Comparison of ENCODE assay signal across 8 cellular contexts in the genomic region with DNA sequence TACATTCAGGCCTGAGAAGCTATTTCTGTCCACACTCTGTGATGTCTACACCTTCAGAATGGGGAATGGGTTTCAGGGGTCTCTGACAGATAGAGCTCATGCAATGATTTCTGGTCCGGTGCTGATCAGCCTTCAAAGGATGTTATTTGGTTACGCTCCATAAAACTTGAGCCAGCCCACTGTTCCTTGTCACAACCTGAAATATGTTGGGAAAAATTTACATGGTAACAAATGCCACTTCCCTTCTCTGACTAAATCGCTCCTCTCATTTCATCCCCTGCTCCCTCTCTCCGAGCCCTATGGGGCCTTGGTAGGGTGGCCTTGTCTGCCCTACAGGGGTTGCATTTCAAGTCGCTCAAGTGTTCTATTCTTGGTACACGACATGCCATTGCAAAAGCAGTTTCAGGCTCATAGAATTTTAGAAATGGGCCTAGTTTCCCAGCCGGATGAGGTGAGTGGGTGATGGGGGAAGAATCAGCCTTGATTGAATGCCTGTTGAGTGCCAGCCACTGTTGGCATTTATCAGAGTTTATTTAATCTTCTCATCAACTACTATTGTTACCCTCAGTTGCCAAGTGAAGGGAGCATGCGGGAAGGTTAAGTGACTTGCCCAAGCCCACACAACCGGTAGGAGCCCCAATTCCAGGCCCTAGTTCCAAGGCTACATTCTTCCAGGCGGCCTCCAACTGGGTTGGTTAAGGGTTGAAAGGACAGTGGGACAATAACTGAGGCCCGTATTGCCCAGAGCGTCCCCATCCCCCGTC. TPM values are rescaled to one million over a fixed set of nuclear protein-coding genes. Genes with fewer than 3 reads are reported as not detected.
A peak's percentile ranks its signal among the peaks of the same experiment; 100 is the strongest.
DNase-seq lines count a peak whose midpoint lies in the region; ATAC-seq, FAIRE-seq and TF ChIP-seq lines count a peak whose summit lies in the region.

No MANE protein-coding gene starts in this region.

- TF ChIP-seq POLR2A in spleen (IDR thresholded peaks at IDR 0.05), result no peak

- H3K27ac Mint-ChIP-seq in GM23338 (no peak overlapping the region), WTC11 (no peak overlapping the region)

- H3K4me1 Mint-ChIP-seq in GM23338 (peaks cover 41% of the 10 kb centered on the region), WTC11 (peaks cover 31% of the 10 kb centered on the region)

- H2AFZ ChIP-seq in GM23338, result peak overlapping the region; percentile 1

- H3K9me2 ChIP-seq in GM23338 (ENCODE audit: insufficient read depth), result no peaks in the 10 kb centered on the region

- no peaks in the 10 kb centered on the region for H3K9me3 Mint-ChIP-seq in GM23338
- H3K9me3 Mint-ChIP-seq in WTC11, result no peaks in the 10 kb centered on the region

- POLR2A ChIA-PET in WTC11 (lab: Charles Lee), result interaction anchor here (0.8 to 2.0 kb wide), 8 partner anchors 11 to 192 kb away, joined by 3 to 15 read pairs (median 6); a partner anchor contains a TSS

- WGBS in spleen, 5 donors, result 67 to 75% (median 69%) methylated on average over 13 of the region's 13 CpGs

- intact Hi-C loops in spleen (cut with DNase I; ENCODE audit: low total_unique reads), result no loop called here

- H3K9ac ChIP-seq in iPS-18a (ENCODE audit: low read length), result peak overlapping the region; percentile 47

- H3K9me3 ChIP-seq in iPS-18a (ENCODE audit: control insufficient read depth, low read depth, low read length) (no peaks in the 10 kb centered on the region), spleen (no peaks in the 10 kb centered on the region)

- DNase-seq in GM23338 (ENCODE audit: low spot score), result no peak
- no peak for DNase-seq in WTC11 (ENCODE audit: low spot score)
- no peak for DNase-seq in spleen
- no peak for DNase-seq in D721Med (ENCODE audit: insufficient read length, low spot score)
- no peak for DNase-seq in cortex of kidney (lab: John Stamatoyannopoulos, UW)
- no peak for DNase-seq in NCI-H774 (lab: John Stamatoyannopoulos, UW)

- H3K36me3 ChIP-seq in GM23338 (ENCODE audit: insufficient read depth) (no peaks in the 10 kb centered on the region), iPS-18a (ENCODE audit: control insufficient read depth, low read depth, low read length) (no peaks in the 10 kb centered on the region), spleen (no peaks in the 10 kb centered on the region)

- H3K4me2 ChIP-seq in GM23338, result peak overlapping the region; percentile 56

- CTCF ChIA-PET in WTC11 (lab: Charles Lee), result interaction anchor here (0.8 to 4.3 kb wide), 22 partner anchors 8 to 216 kb away, joined by 3 to 37 read pairs (median 7); a partner anchor contains a TSS

- H3K79me2 ChIP-seq in GM23338 (replicated peaks; ENCODE audit: insufficient read depth), result no peaks in the 10 kb centered on the region; the same call in none of the 2 replicates

- no peaks in the 10 kb centered on the region for H3K36me3 Mint-ChIP-seq in GM23338 (ENCODE audit: low read depth)
- no peaks in the 10 kb centered on the region for H3K36me3 Mint-ChIP-seq in WTC11

- no peak for TF ChIP-seq CTCF in GM23338 (conservative IDR thresholded peaks at IDR 0.05; ENCODE audit: low read depth in 2 of 2)
- TF ChIP-seq CTCF in WTC11 (IDR thresholded peaks at IDR 0.05), result no peak
- TF ChIP-seq CTCF in spleen (IDR thresholded peaks at IDR 0.05 in 8 of 11, conservative IDR thresholded peaks at IDR 0.05 in 3 of 11), result no peak
- no peak for TF ChIP-seq CTCF in D721Med (IDR thresholded peaks at IDR 0.05; ENCODE audit: insufficient read depth, missing control alignments)

- H4K20me1 ChIP-seq in GM23338 (replicated peaks; ENCODE audit: insufficient read depth), result no peaks in the 10 kb centered on the region; the same call in 1 of the 2 replicates

- peak overlapping the region; percentile 41 for H3K4me3 ChIP-seq in GM23338
- H3K4me3 ChIP-seq in iPS-18a (ENCODE audit: low read length), result peak overlapping the region; percentile 71
- peak overlapping the region in 7 of 8 donors; percentile 32 to 94 (median 84) for H3K4me3 ChIP-seq in spleen

- H3F3A ChIP-seq in GM23338 (replicated peaks; ENCODE audit: low read depth), result peaks cover 2% of the 10 kb centered on the region; the same call in 1 of the 2 replicates

- peak overlapping the region; percentile 4; the same call in 1 of the 2 replicates for H3K27ac ChIP-seq in GM23338 (ENCODE audit: low read depth)
- no peak overlapping the region for H3K27ac ChIP-seq in iPS-18a (ENCODE audit: low read length)
- peak overlapping the region in 7 of 8 donors; percentile 84 to 95 (median 90) for H3K27ac ChIP-seq in spleen

- ATAC-seq in GM23338 (peak; percentile 7), WTC11 (peak; percentile 0; the same call in 1 of the 2 replicates), GM18868 (IDR thresholded peaks at IDR 0.05; ENCODE audit: unreplicated experiment) (no peak)

- no peak overlapping the region; the same call in 2 of the 3 replicates for H3K4me3 Mint-ChIP-seq in GM23338
- H3K4me3 Mint-ChIP-seq in WTC11, result no peak overlapping the region

- H3K27me3 Mint-ChIP-seq in GM23338 (ENCODE audit: insufficient read depth, low read depth, poor library complexity) (peaks cover 1% of the 10 kb centered on the region), WTC11 (ENCODE audit: low read depth) (no peaks in the 10 kb centered on the region)

- no peak for FAIRE-seq in D721Med (lab: Jason Lieb, UNC)

- peaks cover 20% of the 10 kb centered on the region for H3K4me1 ChIP-seq in GM23338 (ENCODE audit: insufficient read depth)
- H3K4me1 ChIP-seq in iPS-18a (ENCODE audit: control insufficient read depth, low read depth, low read length), result peaks cover 12% of the 10 kb centered on the region
- H3K4me1 ChIP-seq in spleen, result peaks cover 27 to 54% (median 45%) of the 10 kb centered on the region in 6 donors

- no peaks in the 10 kb centered on the region for H3K27me3 ChIP-seq in GM23338 (ENCODE audit: insufficient read depth)
- no peaks in the 10 kb centered on the region for H3K27me3 ChIP-seq in iPS-18a (ENCODE audit: control insufficient read depth, insufficient read depth, low read length)
- H3K27me3 ChIP-seq in spleen (replicated peaks in 1 of 7), result no peaks in the 10 kb centered on the region

TF ChIP-seq in GM23338, 12 proteins besides CTCF, POLR2A, EP300 and RAD21:
- TF ChIP-seq EZH2phosphoT487 (IDR thresholded peaks at IDR 0.05; ENCODE audit: unreplicated experiment), result no peak
- TF ChIP-seq, protein P1, sequence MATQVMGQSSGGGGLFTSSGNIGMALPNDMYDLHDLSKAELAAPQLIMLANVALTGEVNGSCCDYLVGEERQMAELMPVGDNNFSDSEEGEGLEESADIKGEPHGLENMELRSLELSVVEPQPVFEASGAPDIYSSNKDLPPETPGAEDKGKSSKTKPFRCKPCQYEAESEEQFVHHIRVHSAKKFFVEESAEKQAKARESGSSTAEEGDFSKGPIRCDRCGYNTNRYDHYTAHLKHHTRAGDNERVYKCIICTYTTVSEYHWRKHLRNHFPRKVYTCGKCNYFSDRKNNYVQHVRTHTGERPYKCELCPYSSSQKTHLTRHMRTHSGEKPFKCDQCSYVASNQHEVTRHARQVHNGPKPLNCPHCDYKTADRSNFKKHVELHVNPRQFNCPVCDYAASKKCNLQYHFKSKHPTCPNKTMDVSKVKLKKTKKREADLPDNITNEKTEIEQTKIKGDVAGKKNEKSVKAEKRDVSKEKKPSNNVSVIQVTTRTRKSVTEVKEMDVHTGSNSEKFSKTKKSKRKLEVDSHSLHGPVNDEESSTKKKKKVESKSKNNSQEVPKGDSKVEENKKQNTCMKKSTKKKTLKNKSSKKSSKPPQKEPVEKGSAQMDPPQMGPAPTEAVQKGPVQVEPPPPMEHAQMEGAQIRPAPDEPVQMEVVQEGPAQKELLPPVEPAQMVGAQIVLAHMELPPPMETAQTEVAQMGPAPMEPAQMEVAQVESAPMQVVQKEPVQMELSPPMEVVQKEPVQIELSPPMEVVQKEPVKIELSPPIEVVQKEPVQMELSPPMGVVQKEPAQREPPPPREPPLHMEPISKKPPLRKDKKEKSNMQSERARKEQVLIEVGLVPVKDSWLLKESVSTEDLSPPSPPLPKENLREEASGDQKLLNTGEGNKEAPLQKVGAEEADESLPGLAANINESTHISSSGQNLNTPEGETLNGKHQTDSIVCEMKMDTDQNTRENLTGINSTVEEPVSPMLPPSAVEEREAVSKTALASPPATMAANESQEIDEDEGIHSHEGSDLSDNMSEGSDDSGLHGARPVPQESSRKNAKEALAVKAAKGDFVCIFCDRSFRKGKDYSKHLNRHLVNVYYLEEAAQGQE (IDR thresholded peaks at IDR 0.05; ENCODE audit: unreplicated experiment), result no peak
- TF ChIP-seq CREB1 (CRISPR knock-in tag; IDR thresholded peaks at IDR 0.05; ENCODE audit: low read depth), result no peak

TF ChIP-seq in WTC11, 78 proteins besides CTCF, POLR2A, EP300 and RAD21:
- TF ChIP-seq ESRRA (CRISPR knock-in tag; IDR thresholded peaks at IDR 0.05; ENCODE audit: borderline replicate concordance), result no peak
- TF ChIP-seq NR2C2 (CRISPR knock-in tag; IDR thresholded peaks at IDR 0.05), result no peak
- no peak for TF ChIP-seq FOXP1 (CRISPR knock-in tag; IDR thresholded peaks at IDR 0.05; ENCODE audit: borderline replicate concordance)
- TF ChIP-seq, protein P2, sequence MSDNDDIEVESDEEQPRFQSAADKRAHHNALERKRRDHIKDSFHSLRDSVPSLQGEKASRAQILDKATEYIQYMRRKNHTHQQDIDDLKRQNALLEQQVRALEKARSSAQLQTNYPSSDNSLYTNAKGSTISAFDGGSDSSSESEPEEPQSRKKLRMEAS (CRISPR knock-in tag; IDR thresholded peaks at IDR 0.05), result 0 out of 2 replicates have a peak, but pooled peaks have one; percentile 40
- TF ChIP-seq, protein P3, sequence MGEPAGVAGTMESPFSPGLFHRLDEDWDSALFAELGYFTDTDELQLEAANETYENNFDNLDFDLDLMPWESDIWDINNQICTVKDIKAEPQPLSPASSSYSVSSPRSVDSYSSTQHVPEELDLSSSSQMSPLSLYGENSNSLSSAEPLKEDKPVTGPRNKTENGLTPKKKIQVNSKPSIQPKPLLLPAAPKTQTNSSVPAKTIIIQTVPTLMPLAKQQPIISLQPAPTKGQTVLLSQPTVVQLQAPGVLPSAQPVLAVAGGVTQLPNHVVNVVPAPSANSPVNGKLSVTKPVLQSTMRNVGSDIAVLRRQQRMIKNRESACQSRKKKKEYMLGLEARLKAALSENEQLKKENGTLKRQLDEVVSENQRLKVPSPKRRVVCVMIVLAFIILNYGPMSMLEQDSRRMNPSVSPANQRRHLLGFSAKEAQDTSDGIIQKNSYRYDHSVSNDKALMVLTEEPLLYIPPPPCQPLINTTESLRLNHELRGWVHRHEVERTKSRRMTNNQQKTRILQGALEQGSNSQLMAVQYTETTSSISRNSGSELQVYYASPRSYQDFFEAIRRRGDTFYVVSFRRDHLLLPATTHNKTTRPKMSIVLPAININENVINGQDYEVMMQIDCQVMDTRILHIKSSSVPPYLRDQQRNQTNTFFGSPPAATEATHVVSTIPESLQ (CRISPR knock-in tag; IDR thresholded peaks at IDR 0.05), result no peak

RNA-seq across cellular contexts. Expression of a gene that starts 1.0 kb away (rescaled TPM):
- total RNA-seq in GM23338 (2014; rRNA removed; shearing (Covaris generic)), result 15.2 and 15.7 TPM in 2 replicates
- polyA plus RNA-seq in GM23338 (2016; fragmentation: Nextera tagmentation; extraction: Ambion mirVana) (5.2 and 5.3 TPM in 2 replicates), spleen (1 to 10 TPM; 2.1 to 8.2 (median 3.2) TPM)
- total RNA-seq in WTC11 (2021) (26.2 to 29.7 TPM (median 29.5 TPM) in 3 replicates), spleen (100 to 1,000 TPM in 5 of 7 donors, 10 to 100 TPM in 2; 83.9 to 158 (median 123) TPM)
